ENCODE assay signal across 22 cellular contexts in the genomic region with DNA sequence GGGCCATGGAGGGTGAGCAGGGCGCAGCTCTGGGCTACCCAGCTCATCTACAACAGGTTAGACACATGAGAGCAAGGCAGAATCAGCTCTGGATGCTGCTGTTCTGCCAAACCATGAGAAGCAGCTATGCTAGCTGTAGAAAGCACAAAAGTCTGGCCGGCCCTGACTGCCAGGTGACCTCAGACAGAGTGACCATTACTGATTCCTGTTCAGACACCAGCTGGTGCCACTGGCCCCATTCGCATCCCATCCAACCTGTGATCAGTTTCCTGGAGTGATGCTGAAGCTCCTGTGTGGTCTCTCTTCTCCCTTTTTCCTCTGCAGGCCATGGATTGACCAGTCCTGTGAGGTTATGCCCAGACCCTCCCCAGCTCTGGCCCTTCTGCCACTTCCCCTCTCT. TPM values are rescaled to one million over a fixed set of nuclear protein-coding genes. Genes with fewer than 3 reads are reported as not detected.
DNase-seq lines count a peak whose midpoint lies in the region; ATAC-seq and TF ChIP-seq lines count a peak whose summit lies in the region.
"Had no signal": no experiment of that assay in that cellular context is flagged by ENCODE, and none has a peak within 500 bp of the region (broad histone marks: within the 10 kb centered on the region; RNA-seq: fewer than 3 reads in every experiment).

No MANE protein-coding gene starts in this region.

- no peaks in the 10 kb centered on the region for H3K9me3 Mint-ChIP-seq in CD4-positive, alpha-beta T cell
- H3K9me3 Mint-ChIP-seq in CD8-positive, alpha-beta T cell = no peaks in the 10 kb centered on the region
- no peaks in the 10 kb centered on the region for H3K9me3 Mint-ChIP-seq in effector memory CD8-positive, alpha-beta T cell
- H3K9me3 Mint-ChIP-seq: dendritic cell treated with granulocyte-macrophage colony-stimulating factor and Interleukin-4, amounts not matched to agents 40 ng/mL and 50 ng/mL, for 4 days; stimulated activated naive B cell treated with anti-CD40 and anti-IgM and Interleukin-4, amounts not matched to agents 10 μg/mL and 1 μg/mL and 100 μg/mL, for 72 hours had no signal

- H3K4me3 ChIP-seq in CD8-positive, alpha-beta T cell (ENCODE audit: low read depth, low read length) = no peak overlapping the region
- H3K4me3 ChIP-seq in mesendoderm (ENCODE audit: low read length) = no peak overlapping the region
- H3K4me3 ChIP-seq: mucosa of descending colon, prostate gland, skin epidermis, testis had no signal

- TF ChIP-seq CTCF in CD4-positive, alpha-beta T cell (IDR thresholded peaks at IDR 0.05) = no peak
- no peak for TF ChIP-seq CTCF in CD8-positive, alpha-beta T cell (IDR thresholded peaks at IDR 0.05)
- no peak for TF ChIP-seq CTCF in foreskin keratinocyte (conservative IDR thresholded peaks at IDR 0.05)

- no peak overlapping the region for H4K8ac ChIP-seq in mesendoderm (ENCODE audit: low read depth, low read length)

- no peak overlapping the region for H3K23ac ChIP-seq in mesendoderm (ENCODE audit: low read length)

- no peak overlapping the region for H2BK15ac ChIP-seq in mesendoderm (replicated peaks; ENCODE audit: low read depth)

- intact Hi-C loops in CD4-positive, alpha-beta T cell (cut with DNase I, micrococcal nuclease) = loop anchor here in 1 of 2 experiments (5.0 kb wide), 1 partner anchor 72 kb away; no protein-coding TSS in a partner anchor
- intact Hi-C loops in CD8-positive, alpha-beta T cell (cut with DNase I, micrococcal nuclease) = loop anchor here in 1 of 2 experiments (2.0 kb wide), 1 partner anchor 14 kb away; a partner anchor contains a TSS

- H3K4me3 Mint-ChIP-seq in CD4-positive, alpha-beta T cell = peak overlapping the region; percentile 61
- no peak overlapping the region for H3K4me3 Mint-ChIP-seq in CD8-positive, alpha-beta T cell
- peak overlapping the region in 1 of 2 donors; percentile 24 for H3K4me3 Mint-ChIP-seq in effector memory CD8-positive, alpha-beta T cell
- H3K4me3 Mint-ChIP-seq: dendritic cell treated with granulocyte-macrophage colony-stimulating factor and Interleukin-4, amounts not matched to agents 40 ng/mL and 50 ng/mL, for 4 days; stimulated activated naive B cell treated with anti-CD40 and anti-IgM and Interleukin-4, amounts not matched to agents 10 μg/mL and 1 μg/mL and 100 μg/mL, for 72 hours had no signal

- no peaks in the 10 kb centered on the region for H3K36me3 ChIP-seq in CD8-positive, alpha-beta T cell (ENCODE audit: insufficient read depth, low read length)
- H3K36me3 ChIP-seq in mesendoderm (ENCODE audit: control insufficient read depth, insufficient read depth, low read length) = no peaks in the 10 kb centered on the region
- H3K36me3 ChIP-seq: neutrophil, prostate gland had no signal

- H2BK5ac ChIP-seq in mesendoderm (ENCODE audit: low read length) = peak overlapping the region; percentile 45

- H3K18ac ChIP-seq in mesendoderm (ENCODE audit: low read length) = no peak overlapping the region

- peak overlapping the region; percentile 17 for H3K56ac ChIP-seq in mesendoderm (ENCODE audit: low read length)

- H2AK5ac ChIP-seq in mesendoderm (ENCODE audit: low read length) = peak overlapping the region; percentile 70

- no peak for ATAC-seq in CD4-positive, alpha-beta T cell (ENCODE audit: poor library complexity)
- ATAC-seq in CD8-positive, alpha-beta T cell = no peak
- no peak for ATAC-seq in effector memory CD8-positive, alpha-beta T cell (replicated peaks)
- no peak for ATAC-seq in GM21526 (IDR thresholded peaks at IDR 0.05; ENCODE audit: low FRiP score, unreplicated experiment)
- ATAC-seq in foreskin keratinocyte = no peak
- ATAC-seq: mucosa of descending colon; stimulated activated naive B cell treated with anti-CD40 and anti-IgM and Interleukin-4, amounts not matched to agents 10 μg/mL and 1 μg/mL and 100 μg/mL, for 72 hours had no signal

- no CpG with 5 or more reads among the region's 3 CpGs for WGBS in mesendoderm (ENCODE audit: extremely low coverage, insufficient coverage, low lambda C conversion rate)

- no peaks in the 10 kb centered on the region for H3K27me3 Mint-ChIP-seq in CD4-positive, alpha-beta T cell
- no peaks in the 10 kb centered on the region for H3K27me3 Mint-ChIP-seq in CD8-positive, alpha-beta T cell (ENCODE audit: low read depth)
- no peaks in the 10 kb centered on the region for H3K27me3 Mint-ChIP-seq in effector memory CD8-positive, alpha-beta T cell
- H3K27me3 Mint-ChIP-seq: dendritic cell treated with granulocyte-macrophage colony-stimulating factor and Interleukin-4, amounts not matched to agents 40 ng/mL and 50 ng/mL, for 4 days had no signal

- H3K27me3 ChIP-seq in CD4-positive, alpha-beta T cell (ENCODE audit: control insufficient read depth, insufficient read depth, low read length) = no peaks in the 10 kb centered on the region
- no peaks in the 10 kb centered on the region for H3K27me3 ChIP-seq in CD8-positive, alpha-beta T cell (ENCODE audit: insufficient read depth, low read length)
- H3K27me3 ChIP-seq in mesendoderm (ENCODE audit: insufficient read depth, low read length, poor library complexity) = no peaks in the 10 kb centered on the region
- H3K27me3 ChIP-seq in foreskin keratinocyte = no peaks in the 10 kb centered on the region
- H3K27me3 ChIP-seq: neutrophil, testis had no signal

- POLR2A ChIA-PET in CD4-positive, alpha-beta T cell (lab: Charles Lee) = interaction anchor here (0.6 to 2.1 kb wide), 3 partner anchors 12 to 72 kb away, joined by 3 to 6 read pairs (median 3); no protein-coding TSS in a partner anchor
- POLR2A ChIA-PET in CD8-positive, alpha-beta T cell (lab: Charles Lee) = interaction anchor here (1.1 kb wide), 1 partner anchor 51 kb away, joined by 4 read pairs; no protein-coding TSS in a partner anchor

- H3K4me1 ChIP-seq in CD8-positive, alpha-beta T cell (ENCODE audit: insufficient read depth, low read length) = peaks cover 39% of the 10 kb centered on the region
- H3K4me1 ChIP-seq in mesendoderm (ENCODE audit: control insufficient read depth, low read depth, low read length) (peaks cover 14% of the 10 kb centered on the region), foreskin keratinocyte (peaks cover 11% of the 10 kb centered on the region)
- H3K4me1 ChIP-seq: testis had no signal

- peak overlapping the region; percentile 16 for H4K5ac ChIP-seq in mesendoderm (ENCODE audit: low read length)

- no peaks in the 10 kb centered on the region for H3K9me3 ChIP-seq in CD4-positive, alpha-beta T cell (ENCODE audit: control insufficient read depth, low read length)
- no peaks in the 10 kb centered on the region for H3K9me3 ChIP-seq in CD8-positive, alpha-beta T cell (ENCODE audit: low read length)
- H3K9me3 ChIP-seq: mucosa of descending colon, neutrophil, prostate gland, testis had no signal

- peaks cover 40% of the 10 kb centered on the region for H3K79me2 ChIP-seq in mesendoderm (ENCODE audit: control insufficient read depth, insufficient read depth, low read length)

- CTCF ChIA-PET in CD4-positive, alpha-beta T cell (lab: Charles Lee) = interaction anchor here (1.2 kb wide), 1 partner anchor 43 kb away, joined by 3 read pairs; no protein-coding TSS in a partner anchor
- CTCF ChIA-PET in CD8-positive, alpha-beta T cell (lab: Charles Lee) = no interaction called here

- H3K36me3 Mint-ChIP-seq in CD4-positive, alpha-beta T cell (ENCODE audit: low read depth) = peaks cover 9% of the 10 kb centered on the region
- no peaks in the 10 kb centered on the region for H3K36me3 Mint-ChIP-seq in CD8-positive, alpha-beta T cell
- peaks cover 8% of the 10 kb centered on the region for H3K36me3 Mint-ChIP-seq in effector memory CD8-positive, alpha-beta T cell (ENCODE audit: insufficient read depth)
- H3K36me3 Mint-ChIP-seq: stimulated activated naive B cell treated with anti-CD40 and anti-IgM and Interleukin-4, amounts not matched to agents 10 μg/mL and 1 μg/mL and 100 μg/mL, for 72 hours had no signal

- peak overlapping the region; percentile 16 for H3K9ac ChIP-seq in mesendoderm (ENCODE audit: low read length)

- H3K4me2 ChIP-seq in mesendoderm (ENCODE audit: low read length) = no peak overlapping the region

- H3K27ac Mint-ChIP-seq in CD4-positive, alpha-beta T cell = peak overlapping the region; percentile 85
- peak overlapping the region; percentile 49 for H3K27ac Mint-ChIP-seq in CD8-positive, alpha-beta T cell
- peak overlapping the region; percentile 65 for H3K27ac Mint-ChIP-seq in effector memory CD8-positive, alpha-beta T cell
- H3K27ac Mint-ChIP-seq: dendritic cell treated with granulocyte-macrophage colony-stimulating factor and Interleukin-4, amounts not matched to agents 40 ng/mL and 50 ng/mL, for 4 days; stimulated activated naive B cell treated with anti-CD40 and anti-IgM and Interleukin-4, amounts not matched to agents 10 μg/mL and 1 μg/mL and 100 μg/mL, for 72 hours had no signal

- no peak overlapping the region for H2BK120ac ChIP-seq in mesendoderm (ENCODE audit: low read depth, low read length)

- peaks cover 9% of the 10 kb centered on the region for H3K79me1 ChIP-seq in mesendoderm (ENCODE audit: low read length)

- no peak overlapping the region for H3K4ac ChIP-seq in mesendoderm (ENCODE audit: low read depth, low read length)

- DNase-seq in CD4-positive, alpha-beta T cell = no peak
- DNase-seq in CD8-positive, alpha-beta T cell = no peak
- no peak for DNase-seq in effector memory CD8-positive, alpha-beta T cell
- DNase-seq in mesendoderm (peak; percentile 26), NCI-H2227 treated with DMSO at 0.1 percent for 48 hours (lab: John Stamatoyannopoulos, UW) (no peak), hypothalamus (lab: John Stamatoyannopoulos, UW) (no peak), foreskin keratinocyte (no peak)
- DNase-seq: activated CD4-positive, CD25-positive, alpha-beta regulatory T cell; activated effector memory CD4-positive, alpha-beta T cell treated with anti-CD3 and anti-CD28 coated beads, Interleukin-2, amount 50 U/mL, for 16 hours; HCEC 1CT; KBM-7; mucosa of descending colon; NCI-H2171 treated with DMSO at 0.1 percent for 48 hours; NCI-H526; stimulated activated CD4-positive, alpha-beta T cell treated with anti-CD3 and anti-CD28 coated beads, Interleukin-2, amount 100 ng/mL, for 24 hours; stimulated activated naive B cell treated with anti-CD40 and anti-IgM and Interleukin-4, amounts not matched to agents 10 μg/mL and 1 μg/mL and 100 μg/mL, for 72 hours; testis had no signal

- peaks cover 87% of the 10 kb centered on the region for H3K4me1 Mint-ChIP-seq in CD4-positive, alpha-beta T cell (ENCODE audit: low read depth)
- peaks cover 63% of the 10 kb centered on the region for H3K4me1 Mint-ChIP-seq in CD8-positive, alpha-beta T cell (ENCODE audit: low read depth)
- H3K4me1 Mint-ChIP-seq in effector memory CD8-positive, alpha-beta T cell (ENCODE audit: low read depth in 2 of 2) = peaks cover 23 to 26% of the 10 kb centered on the region in 2 donors
- H3K4me1 Mint-ChIP-seq: stimulated activated naive B cell treated with anti-CD40 and anti-IgM and Interleukin-4, amounts not matched to agents 10 μg/mL and 1 μg/mL and 100 μg/mL, for 72 hours had no signal

- H3K27ac ChIP-seq in CD4-positive, alpha-beta T cell (ENCODE audit: low read depth, low read length) = no peak overlapping the region
- H3K27ac ChIP-seq in CD8-positive, alpha-beta T cell (ENCODE audit: low read depth, low read length) = no peak overlapping the region
- H3K27ac ChIP-seq in mesendoderm (ENCODE audit: low read depth, low read length) (peak overlapping the region; percentile 27), foreskin keratinocyte (no peak overlapping the region)
- H3K27ac ChIP-seq: neutrophil, prostate gland, skin epidermis, testis had no signal

RNA-seq across cellular contexts. Expression of a gene that starts 14.3 kb away (rescaled TPM):
- 10 to 100 TPM; 88.6 to 90.3 TPM for total RNA-seq in CD4-positive, alpha-beta T cell
- 10 to 100 TPM; 69.3 to 71.2 TPM for total RNA-seq in CD8-positive, alpha-beta T cell
- polyA plus RNA-seq in mesendoderm (2013, experiment 1 of 2) = 147 TPM
- polyA plus RNA-seq in mesendoderm (2013, experiment 2 of 2) = 139 TPM
- 65.0 and 67.4 TPM in 2 replicates for total RNA-seq in foreskin keratinocyte
- 18.6 and 20.6 TPM in 2 replicates for polyA plus RNA-seq in foreskin keratinocyte
